29 cellular contexts compared by ENCODE assay signal in the genomic region with DNA sequence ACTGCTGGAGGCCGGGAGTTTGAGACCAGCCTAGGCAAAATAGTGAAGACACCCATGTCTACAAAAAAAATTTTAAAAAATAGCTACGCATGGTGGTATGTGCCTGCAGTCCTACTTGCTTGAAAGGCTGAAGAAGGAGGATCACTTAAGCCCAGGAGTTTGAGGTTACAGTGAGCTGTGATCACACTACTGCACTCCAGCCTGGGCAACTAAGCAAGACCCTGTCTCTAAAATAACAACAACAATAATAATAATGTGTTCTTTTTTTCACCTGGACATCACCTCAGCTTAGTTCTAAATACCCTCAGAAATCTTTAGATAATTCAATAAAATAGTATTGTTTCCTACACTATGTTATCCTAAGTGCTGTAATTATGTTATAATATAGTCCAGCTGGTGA.
"Had no signal": no experiment of that assay in that cellular context is flagged by ENCODE, and none has a peak within 500 bp of the region (broad histone marks: within the 10 kb centered on the region; RNA-seq: fewer than 3 reads in every experiment).

No MANE protein-coding gene starts in this region.

- H3K27me3 ChIP-seq: stomach, suprapubic skin, testis, thyroid gland, tibial artery, tibial nerve, transverse colon, upper lobe of left lung, upper lobe of right lung, uterus, vagina had no signal

- ATAC-seq: stimulated activated effector memory CD8-positive, alpha-beta T cell treated with anti-CD3 and anti-CD28 coated beads, Interleukin-12 subunit alpha, Interleukin-12 subunit beta, amount 100 ng/mL, for 72 hours; stimulated activated memory B cell treated with anti-CD40 and anti-IgM and Interleukin-4, amounts not matched to agents 10 μg/mL and 1 μg/mL and 100 μg/mL, for 72 hours; stimulated activated naive B cell treated with anti-CD40 and anti-IgM and Interleukin-4, amounts not matched to agents 10 μg/mL and 1 μg/mL and 100 μg/mL, for 72 hours; stimulated activated naive CD8-positive, alpha-beta T cell treated with anti-CD3 and anti-CD28 coated beads, Interleukin-15, amount 100 ng/mL, for 72 hours; stimulated activated naive CD8-positive, alpha-beta T cell treated with anti-CD3 and anti-CD28 coated beads, Interleukin-15, Interleukin-2, amounts not matched to agents 100 U/mL and 50 U/mL, for 24 hours; upper lobe of right lung had no signal

- H3K9me3 ChIP-seq: stomach, suprapubic skin, testis, thoracic aorta, thyroid gland, tibial artery, tibial nerve, transverse colon, upper lobe of left lung, upper lobe of right lung, uterus, vagina had no signal

- H3K36me3 ChIP-seq: stomach, suprapubic skin, thoracic aorta, thyroid gland, tibial artery, tibial nerve, transverse colon, upper lobe of left lung, upper lobe of right lung, uterus, vagina had no signal

- H3K27ac Mint-ChIP-seq: stimulated activated effector memory CD8-positive, alpha-beta T cell treated with anti-CD3 and anti-CD28 coated beads, Interleukin-12 subunit alpha, Interleukin-12 subunit beta, amount 100 ng/mL, for 72 hours; stimulated activated memory B cell treated with anti-CD40 and anti-IgM and Interleukin-4, amounts not matched to agents 10 μg/mL and 1 μg/mL and 100 μg/mL, for 72 hours; stimulated activated naive B cell treated with anti-CD40 and anti-IgM and Interleukin-4, amounts not matched to agents 10 μg/mL and 1 μg/mL and 100 μg/mL, for 72 hours; stimulated activated naive CD8-positive, alpha-beta T cell treated with anti-CD3 and anti-CD28 coated beads, Interleukin-15, amount 100 ng/mL, for 72 hours; stimulated activated naive CD8-positive, alpha-beta T cell treated with anti-CD3 and anti-CD28 coated beads, Interleukin-15, Interleukin-2, amounts not matched to agents 100 ng/mL and 50 ng/mL, for 24 hours; type B pancreatic cell had no signal

- H3K4me3 ChIP-seq: stomach, suprapubic skin, testis, thoracic aorta, thyroid gland, tibial artery, tibial nerve, transverse colon, upper lobe of left lung, upper lobe of right lung, uterus, vagina had no signal

- H3K4me3 Mint-ChIP-seq: stimulated activated effector memory CD8-positive, alpha-beta T cell treated with anti-CD3 and anti-CD28 coated beads, Interleukin-12 subunit alpha, Interleukin-12 subunit beta, amount 100 ng/mL, for 72 hours; stimulated activated memory B cell treated with anti-CD40 and anti-IgM and Interleukin-4, amounts not matched to agents 10 μg/mL and 1 μg/mL and 100 μg/mL, for 72 hours; stimulated activated naive B cell treated with anti-CD40 and anti-IgM and Interleukin-4, amounts not matched to agents 10 μg/mL and 1 μg/mL and 100 μg/mL, for 72 hours; stimulated activated naive CD8-positive, alpha-beta T cell treated with anti-CD3 and anti-CD28 coated beads, Interleukin-15, amount 100 ng/mL, for 72 hours; stimulated activated naive CD8-positive, alpha-beta T cell treated with anti-CD3 and anti-CD28 coated beads, Interleukin-15, Interleukin-2, amounts not matched to agents 100 ng/mL and 50 ng/mL, for 24 hours; type B pancreatic cell had no signal

- H3K27me3 Mint-ChIP-seq: stimulated activated memory B cell treated with anti-CD40 and anti-IgM and Interleukin-4, amounts not matched to agents 10 μg/mL and 1 μg/mL and 100 μg/mL, for 72 hours; stimulated activated naive B cell treated with anti-CD40 and anti-IgM and Interleukin-4, amounts not matched to agents 10 μg/mL and 1 μg/mL and 100 μg/mL, for 72 hours; stimulated activated naive CD8-positive, alpha-beta T cell treated with anti-CD3 and anti-CD28 coated beads, Interleukin-15, amount 100 ng/mL, for 72 hours; stimulated activated naive CD8-positive, alpha-beta T cell treated with anti-CD3 and anti-CD28 coated beads, Interleukin-15, Interleukin-2, amounts not matched to agents 100 ng/mL and 50 ng/mL, for 24 hours; type B pancreatic cell had no signal

- H3K27ac ChIP-seq: stomach, suprapubic skin, testis, thoracic aorta, thyroid gland, tibial artery, tibial nerve, transverse colon, upper lobe of left lung, upper lobe of right lung, uterus, vagina had no signal

- H3K9me3 Mint-ChIP-seq: stimulated activated memory B cell treated with anti-CD40 and anti-IgM and Interleukin-4, amounts not matched to agents 10 μg/mL and 1 μg/mL and 100 μg/mL, for 72 hours; stimulated activated naive CD8-positive, alpha-beta T cell treated with anti-CD3 and anti-CD28 coated beads, Interleukin-15, Interleukin-2, amounts not matched to agents 100 ng/mL and 50 ng/mL, for 24 hours; type B pancreatic cell had no signal

- H3K4me1 ChIP-seq: stomach, suprapubic skin, testis, thyroid gland, tibial artery, tibial nerve, transverse colon, upper lobe of left lung, upper lobe of right lung, uterus, vagina had no signal

- FAIRE-seq: urothelium cell line had no signal

- DNase-seq: stimulated activated CD4-positive, alpha-beta T cell treated with anti-CD3 and anti-CD28 coated beads, Interleukin-2, amount 100 ng/mL, for 48 hours; stimulated activated CD4-positive, alpha-beta T cell treated with anti-CD3 and anti-CD28 coated beads, Interleukin-4, amount 100 ng/mL, for 1 hour; stimulated activated CD4-positive, alpha-beta T cell treated with anti-CD3 and anti-CD28 coated beads, Interleukin-4, amount 100 ng/mL, for 24 hours; stimulated activated CD4-positive, alpha-beta T cell treated with anti-CD3 and anti-CD28 coated beads, Interleukin-4, amount 100 ng/mL, for 4 hours; stimulated activated CD8-positive, alpha-beta memory T cell treated with anti-CD3 and anti-CD28 coated beads, Interleukin-4, amount 100 ng/mL, for 48 hours; stimulated activated naive B cell treated with anti-CD40 and anti-IgM and Interleukin-4, amounts not matched to agents 10 μg/mL and 1 μg/mL and 100 μg/mL, for 72 hours; stimulated activated naive CD4-positive, alpha-beta T cell; stimulated activated naive CD4-positive, alpha-beta T cell treated with Interleukin-2 at 50 U/mL for 16 hours; stimulated activated naive CD8-positive, alpha-beta T cell treated with anti-CD3 and anti-CD28 coated beads, Interleukin-15, amount 100 ng/mL, for 72 hours; stimulated activated naive CD8-positive, alpha-beta T cell treated with anti-CD3 and anti-CD28 coated beads, Interleukin-15, Interleukin-2, amounts not matched to agents 100 U/mL and 50 U/mL, for 24 hours; stomach; substantia nigra; testis; thyroid gland; tibial artery; transverse colon; trophoblast cell; upper lobe of left lung; upper lobe of right lung; uterus had no signal

- H3K4me1 Mint-ChIP-seq: stimulated activated effector memory CD8-positive, alpha-beta T cell treated with anti-CD3 and anti-CD28 coated beads, Interleukin-12 subunit alpha, Interleukin-12 subunit beta, amount 100 ng/mL, for 72 hours; stimulated activated memory B cell treated with anti-CD40 and anti-IgM and Interleukin-4, amounts not matched to agents 10 μg/mL and 1 μg/mL and 100 μg/mL, for 72 hours; stimulated activated naive B cell treated with anti-CD40 and anti-IgM and Interleukin-4, amounts not matched to agents 10 μg/mL and 1 μg/mL and 100 μg/mL, for 72 hours; stimulated activated naive CD8-positive, alpha-beta T cell treated with anti-CD3 and anti-CD28 coated beads, Interleukin-15, amount 100 ng/mL, for 72 hours had no signal

- H3K36me3 Mint-ChIP-seq: stimulated activated effector memory CD8-positive, alpha-beta T cell treated with anti-CD3 and anti-CD28 coated beads, Interleukin-12 subunit alpha, Interleukin-12 subunit beta, amount 100 ng/mL, for 72 hours; stimulated activated memory B cell treated with anti-CD40 and anti-IgM and Interleukin-4, amounts not matched to agents 10 μg/mL and 1 μg/mL and 100 μg/mL, for 72 hours; stimulated activated naive B cell treated with anti-CD40 and anti-IgM and Interleukin-4, amounts not matched to agents 10 μg/mL and 1 μg/mL and 100 μg/mL, for 72 hours; type B pancreatic cell had no signal
